In genomic region chr10:110016037-110016436, GRCh38 we compare ENCODE assay signal across 10 cellular contexts. TPM values are rescaled to one million over a fixed set of nuclear protein-coding genes. Genes with fewer than 3 reads are reported as not detected.
A peak's percentile ranks its signal among the peaks of the same experiment; 100 is the strongest.
DNase-seq lines count a peak whose midpoint lies in the region; ATAC-seq and TF ChIP-seq lines count a peak whose summit lies in the region.
"Had no signal": no experiment of that assay in that cellular context is flagged by ENCODE, and none has a peak within 500 bp of the region (broad histone marks: within the 10 kb centered on the region; RNA-seq: fewer than 3 reads in every experiment).

No MANE protein-coding gene starts in this region.

- 0 out of 2 replicates have a peak, but pooled peaks cover 4% of the 10 kb centered on the region for H3K36me3 ChIP-seq in SJCRH30
- H3K36me3 ChIP-seq: BLaER1 had no signal

- no peak overlapping the region for H3K4me3 ChIP-seq in retinal pigment epithelial cell (ENCODE audit: low read length)
- H3K4me3 ChIP-seq in SJCRH30, result no peak overlapping the region
- H3K4me3 ChIP-seq: BLaER1 had no signal

- DNase-seq in NCI-H526 (lab: John Stamatoyannopoulos, UW) (peak; percentile 29 to 43), NCI-H526 treated with DMSO at 0.1 percent for 48 hours (lab: John Stamatoyannopoulos, UW) (no peak), SK-MEL-5 (ENCODE audit: low read depth, low spot score) (peak; percentile 48), foreskin keratinocyte (no peak), retinal pigment epithelial cell (ENCODE audit: low read depth) (peak; percentile 73), HPDE6-E6E7 (ENCODE audit: extremely low spot score) (no peak), SJCRH30 (no peak)
- DNase-seq: stimulated activated CD4-positive, alpha-beta T cell treated with anti-CD3 and anti-CD28 coated beads, Interleukin-2, amount 100 ng/mL, for 48 hours had no signal

- H3K4me1 ChIP-seq in foreskin keratinocyte, result peaks cover 20% of the 10 kb centered on the region
- H3K4me1 ChIP-seq in SJCRH30, result peaks cover 2% of the 10 kb centered on the region; the same call in 1 of the 2 replicates

- peak; percentile 54 for TF ChIP-seq CTCF in foreskin keratinocyte (conservative IDR thresholded peaks at IDR 0.05)
- TF ChIP-seq CTCF in retinal pigment epithelial cell (conservative IDR thresholded peaks at IDR 0.05; ENCODE audit: low read depth, low read length), result peak; percentile 46

- H3K27ac ChIP-seq in foreskin keratinocyte, result no peak overlapping the region
- H3K27ac ChIP-seq in SJCRH30, result no peak overlapping the region
- H3K27ac ChIP-seq: BLaER1 had no signal

- no peaks in the 10 kb centered on the region for H3K9me3 ChIP-seq in SJCRH30 (replicated peaks)
- H3K9me3 ChIP-seq: BLaER1 had no signal

- ATAC-seq in foreskin keratinocyte, result no peak
- no peak for ATAC-seq in GM21360 (IDR thresholded peaks at IDR 0.05; ENCODE audit: unreplicated experiment)

- H3K27me3 ChIP-seq in foreskin keratinocyte (no peaks in the 10 kb centered on the region), SJCRH30 (no peaks in the 10 kb centered on the region)
- H3K27me3 ChIP-seq: BLaER1 had no signal

- in situ Hi-C loops in SK-MEL-5 (cut with HindIII; ENCODE audit: low pct_unique_long_range_greater_than_20kb, low sequenced_read_pairs), result loop anchor here (10.0 kb wide), 1 partner anchor 61 kb away; no protein-coding TSS in a partner anchor

RNA-seq across cellular contexts. Expression of gene ADD3, which starts 8.3 kb away (rescaled TPM):
- 131 and 138 TPM in 2 replicates for total RNA-seq in SK-MEL-5 (2014; rRNA removed; shearing (Covaris generic))
- 62.6 and 263 TPM in 2 replicates for polyA plus RNA-seq in SK-MEL-5 (2015; cell fraction: cytosol; rRNA removed)
- 103 and 131 TPM in 2 replicates for polyA plus RNA-seq in SK-MEL-5 (2015; cell fraction: nucleus; rRNA removed)
- total RNA-seq in foreskin keratinocyte, result 30.2 and 30.3 TPM in 2 replicates
- 5.6 and 7.1 TPM in 2 replicates for polyA plus RNA-seq in foreskin keratinocyte
- total RNA-seq in SJCRH30 (2014; rRNA removed; shearing (Covaris generic)), result 51.2 and 57.8 TPM in 2 replicates

Comparison
In these comparisons a context has a peak if more than half of its experiments do, and no peak if none do; other contexts are left out.
1. DNase-seq: peak in NCI-H526 (2 of 2), SK-MEL-5 (single experiment) and retinal pigment epithelial cell (single experiment); none in NCI-H526 treated with DMSO at 0.1 percent for 48 hours (single experiment), foreskin keratinocyte (0 of 2), HPDE6-E6E7 (single experiment) and SJCRH30 (0 of 2).